ENCODE assay signal across 8 cellular contexts in the genomic region with DNA sequence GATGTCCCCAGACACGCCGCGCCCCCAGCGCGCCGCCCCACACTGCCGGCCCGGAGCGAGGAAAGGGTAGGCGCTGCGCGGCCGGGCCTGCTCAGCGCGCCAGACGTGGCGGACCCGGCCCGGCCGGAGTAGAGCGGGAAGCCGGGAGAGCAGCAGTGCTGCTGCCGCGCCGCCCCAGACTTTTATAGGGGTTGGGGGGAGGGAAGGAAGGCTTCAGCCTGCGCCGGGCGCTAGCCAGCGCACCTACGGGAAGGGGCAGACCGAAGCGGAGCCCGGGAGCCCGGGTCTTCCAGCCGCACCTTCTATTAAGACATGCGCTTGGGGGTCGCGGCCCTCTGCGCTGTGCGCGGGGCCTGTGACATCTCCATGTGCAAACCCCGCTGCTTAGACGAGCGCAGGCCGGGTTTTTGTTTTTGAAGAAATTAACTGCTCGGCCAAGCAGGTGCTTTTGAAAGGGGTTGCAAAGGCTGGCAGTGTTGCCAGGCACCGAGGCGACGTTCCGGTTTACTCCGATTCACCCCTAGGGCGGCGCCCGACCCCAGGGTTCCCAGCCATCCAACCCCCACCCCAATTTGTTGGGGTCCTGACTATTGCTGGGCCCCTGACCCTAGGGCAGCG. TPM values are rescaled to one million over a fixed set of nuclear protein-coding genes. Genes with fewer than 3 reads are reported as not detected.
DNase-seq lines count a peak whose midpoint lies in the region; ATAC-seq, FAIRE-seq and TF ChIP-seq lines count a peak whose summit lies in the region.

No MANE protein-coding gene starts in this region.

- H3F3A ChIP-seq in MM.1S (ENCODE audit: insufficient read depth, low read length): peaks cover 4% of the 10 kb centered on the region; the same call in 1 of the 2 replicates

- ATAC-seq in GM19395 (IDR thresholded peaks at IDR 0.05; ENCODE audit: unreplicated experiment): peak; percentile 28

- H4K20me1 ChIP-seq in MM.1S (ENCODE audit: insufficient read depth, low read length) (no peaks in the 10 kb centered on the region), keratinocyte (ENCODE audit: control insufficient read depth, extremely low read depth, insufficient read depth, low read length) (peaks cover 13% of the 10 kb centered on the region)

- no peaks in the 10 kb centered on the region for H3K9me3 ChIP-seq in MM.1S (replicated peaks; ENCODE audit: insufficient read depth, low read length)
- no peaks in the 10 kb centered on the region for H3K9me3 ChIP-seq in keratinocyte (ENCODE audit: control insufficient read depth, low read depth, low read length)

- H3K27ac Mint-ChIP-seq in activated T-cell treated with anti-CD3 and anti-CD28 coated beads, Interleukin-2, amount 50 U/mL, for 24 hours: no peak overlapping the region

- no peaks in the 10 kb centered on the region for H3K36me3 ChIP-seq in MM.1S (replicated peaks; ENCODE audit: insufficient read depth, low read length)
- H3K36me3 ChIP-seq in keratinocyte (ENCODE audit: control insufficient read depth in 2 of 2, extremely low read depth in 1 of 2, insufficient read depth in 2 of 2, low read length in 2 of 2): no peaks in the 10 kb centered on the region

- H3K9me1 ChIP-seq in keratinocyte (ENCODE audit: control insufficient read depth, extremely low read depth, insufficient read depth, low read length): no peaks in the 10 kb centered on the region

- H3K27me3 ChIP-seq in MM.1S (replicated peaks; ENCODE audit: insufficient read depth, low read length) (peaks cover 88% of the 10 kb centered on the region), keratinocyte (ENCODE audit: control insufficient read depth, extremely low read depth, insufficient read depth, low read length) (peaks cover 100% of the 10 kb centered on the region)

- peaks cover 53% of the 10 kb centered on the region for H3K4me1 Mint-ChIP-seq in activated T-cell treated with anti-CD3 and anti-CD28 coated beads, Interleukin-2, amount 50 U/mL, for 24 hours (ENCODE audit: low read depth)

- no peak for FAIRE-seq in keratinocyte (lab: Jason Lieb, UNC)

- H3K4me3 Mint-ChIP-seq in activated T-cell treated with anti-CD3 and anti-CD28 coated beads, Interleukin-2, amount 50 U/mL, for 24 hours: peak overlapping the region; percentile 72

- H3K27ac ChIP-seq in MM.1S (ENCODE audit: low read length): no peak overlapping the region
- no peak overlapping the region for H3K27ac ChIP-seq in keratinocyte (ENCODE audit: control insufficient read depth, insufficient read depth, low read length)

- peak overlapping the region; percentile 54 for H3K4me3 ChIP-seq in MM.1S (ENCODE audit: low read length)
- no peak overlapping the region for H3K4me3 ChIP-seq in keratinocyte (ENCODE audit: control insufficient read depth in 2 of 3, extremely low read depth in 1 of 3, insufficient read depth in 2 of 3, low read depth in 1 of 3, low read length in 3 of 3)

- H3K79me2 ChIP-seq in MM.1S (ENCODE audit: low read length) (no peaks in the 10 kb centered on the region), keratinocyte (ENCODE audit: control insufficient read depth, insufficient read depth, low read length) (no peaks in the 10 kb centered on the region)

- peak; percentile 62 for TF ChIP-seq CTCF in MM.1S (IDR thresholded peaks at IDR 0.05; ENCODE audit: low read length)
- peak; percentile 17 to 45 (median 37) for TF ChIP-seq CTCF in keratinocyte (optimal IDR thresholded peaks at IDR 0.05 in 1 of 3, IDR thresholded peaks at IDR 0.05 in 1 of 3, conservative IDR thresholded peaks at IDR 0.05 in 1 of 3; ENCODE audit: extremely low read depth in 1 of 3, insufficient read depth in 2 of 3, low read length in 3 of 3)

- no peaks in the 10 kb centered on the region for H3K36me3 Mint-ChIP-seq in activated T-cell treated with anti-CD3 and anti-CD28 coated beads, Interleukin-2, amount 50 U/mL, for 24 hours (ENCODE audit: low read depth)

- H3K4me1 ChIP-seq in MM.1S (ENCODE audit: low read length) (peaks cover 6% of the 10 kb centered on the region; the same call in 1 of the 2 replicates), keratinocyte (ENCODE audit: control insufficient read depth, extremely low read depth, insufficient read depth, low read length) (peaks cover 29% of the 10 kb centered on the region)

- H3K9me3 Mint-ChIP-seq in activated T-cell treated with anti-CD3 and anti-CD28 coated beads, Interleukin-2, amount 50 U/mL, for 24 hours: no peaks in the 10 kb centered on the region

- peaks cover 97% of the 10 kb centered on the region for H3K27me3 Mint-ChIP-seq in activated T-cell treated with anti-CD3 and anti-CD28 coated beads, Interleukin-2, amount 50 U/mL, for 24 hours

- H2AFZ ChIP-seq in MM.1S (ENCODE audit: low read length) (peak overlapping the region; percentile 74), keratinocyte (ENCODE audit: control insufficient read depth, low read length) (no peak overlapping the region)

- no peaks in the 10 kb centered on the region for H3K9me2 ChIP-seq in MM.1S (replicated peaks; ENCODE audit: insufficient read depth, low read length)

- DNase-seq in DMS79 (lab: John Stamatoyannopoulos, UW) (peak; percentile 79), MM.1S (peak; percentile 54), keratinocyte (ENCODE audit: low read depth, low spot score) (no peak), nucleus accumbens (lab: John Stamatoyannopoulos, UW) (no peak), cerebellum (ENCODE audit: low spot score) (no peak), A172 (ENCODE audit: low spot score) (no peak)
- peak; percentile 62 for DNase-seq in activated T-cell treated with anti-CD3 and anti-CD28 coated beads, Interleukin-2, amount 50 U/mL, for 24 hours

- dilution Hi-C loops in keratinocyte (cut with MboI; ENCODE audit: extremely low pct_ligation_motif_present, low sequenced_read_pairs): no loop called here

- H3K9ac ChIP-seq in MM.1S (ENCODE audit: low read length) (no peak overlapping the region; the same call in 1 of the 2 replicates), keratinocyte (ENCODE audit: control insufficient read depth, extremely low read depth, insufficient read depth, low read length) (no peak overlapping the region)

- H3K4me2 ChIP-seq in MM.1S (ENCODE audit: low read depth, low read length) (peak overlapping the region; percentile 95), keratinocyte (ENCODE audit: control insufficient read depth, extremely low read depth, insufficient read depth, low read depth, low read length) (peak overlapping the region; percentile 29)

RNA-seq across cellular contexts. Expression of a gene that starts 0.4 kb away (rescaled TPM):
- polyA plus RNA-seq in keratinocyte: not detected in 3 replicates
- polyA plus RNA-seq in keratinocyte (2011; ENCODE audit: low read depth): not detected
- polyA plus RNA-seq in keratinocyte (2011; cell fraction: cytosol; rRNA removed): not detected in 2 replicates
- not detected in 2 replicates for polyA plus RNA-seq in keratinocyte (2011; cell fraction: nucleus; rRNA removed)
- polyA plus RNA-seq in keratinocyte (2012; ENCODE audit: low replicate concordance): not detected in 2 replicates
- polyA minus RNA-seq in keratinocyte: not detected in 3 replicates
- polyA minus RNA-seq in keratinocyte (2011; cell fraction: cytosol; rRNA and poly(A)+ RNA removed): not detected
- not detected in 2 replicates for polyA minus RNA-seq in keratinocyte (2011; cell fraction: nucleus; rRNA and poly(A)+ RNA removed)
- 0.64 TPM for total RNA-seq in cerebellum
- 0.03 TPM in 1 of 2 replicates, not detected in the other for total RNA-seq in A172 (2014; rRNA removed; shearing (Covaris generic))

Comparison
In these comparisons a context has a peak if more than half of its experiments do, and no peak if none do; other contexts are left out.
1. DNase-seq: peak in DMS79 (single experiment), MM.1S (single experiment) and activated T-cell treated with anti-CD3 and anti-CD28 coated beads, Interleukin-2, amount 50 U/mL, for 24 hours (single experiment); none in keratinocyte (single experiment), nucleus accumbens (0 of 56), cerebellum (single experiment) and A172 (single experiment).